20 cellular contexts compared by ENCODE assay signal in the genomic region with DNA sequence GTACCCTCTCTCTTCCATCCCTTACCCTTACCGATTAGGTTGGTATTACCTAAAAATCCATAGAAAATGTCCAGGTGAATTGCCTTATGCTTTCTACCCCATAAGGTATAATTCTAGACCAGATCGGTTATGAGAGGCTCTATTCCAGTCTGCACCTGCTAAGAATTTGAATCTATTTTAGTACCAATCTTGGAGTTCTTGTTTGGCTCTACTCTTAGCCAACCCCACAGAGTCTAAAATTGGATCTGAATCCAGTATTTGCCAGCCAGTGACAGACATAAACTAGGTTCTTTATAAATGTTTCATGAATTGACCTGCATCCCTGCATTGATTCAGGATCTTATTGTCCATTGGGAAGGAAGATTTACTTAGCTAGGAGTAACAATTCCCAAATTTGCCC.
"Had no signal": no experiment of that assay in that cellular context is flagged by ENCODE, and none has a peak within 500 bp of the region (broad histone marks: within the 10 kb centered on the region; RNA-seq: fewer than 3 reads in every experiment).

No MANE protein-coding gene starts in this region.

- H3K27ac Mint-ChIP-seq: activated CD4-positive, alpha-beta T cell treated with anti-CD3 and anti-CD28 coated beads for 36 hours; activated CD8-positive, alpha-beta T cell treated with anti-CD3 and anti-CD28 coated beads, Interleukin-2, amount 10 ng/mL, durations not matched to agents 7 days and 5 days; activated naive CD8-positive, alpha-beta T cell treated with anti-CD3 and anti-CD28 coated beads, Interleukin-2, amount 50 U/mL, for 24 hours; activated T-cell treated with anti-CD3 and anti-CD28 coated beads, Interleukin-2, amount 50 U/mL, for 72 hours; immature natural killer cell; mesothelial cell of epicardium; type B pancreatic cell had no signal

- DNase-seq: activated CD4-positive, alpha-beta T cell treated with anti-CD3 and anti-CD28 coated beads for 36 hours; activated CD8-positive, alpha-beta memory T cell treated with anti-CD3 and anti-CD28 coated beads, Interleukin-2, amount 50 U/mL, for 48 hours; activated CD8-positive, alpha-beta T cell treated with anti-CD3 and anti-CD28 coated beads, Interleukin-2, amount 10 ng/mL, durations not matched to agents 7 days and 5 days; activated gamma-delta T cell; activated naive CD8-positive, alpha-beta T cell treated with anti-CD3 and anti-CD28 coated beads, Interleukin-2, amount 50 U/mL, for 24 hours; activated T-cell treated with anti-CD3 and anti-CD28 coated beads, Interleukin-2, amount 50 U/mL, for 72 hours; colonic mucosa; foreskin fibroblast; immature natural killer cell; SJCRH30; stimulated activated CD4-positive, alpha-beta T cell treated with anti-CD3 and anti-CD28 coated beads, Interleukin-15, amount 100 ng/mL, for 24 hours; stimulated activated CD4-positive, alpha-beta T cell treated with anti-CD3 and anti-CD28 coated beads, Interleukin-4, amount 100 ng/mL, for 1 hour; stimulated activated naive CD4-positive, alpha-beta T cell; T-helper 17 cell; WERI-Rb-1 had no signal

- H3K9me3 Mint-ChIP-seq: activated naive CD8-positive, alpha-beta T cell treated with anti-CD3 and anti-CD28 coated beads, Interleukin-2, amount 50 U/mL, for 24 hours; activated T-cell treated with anti-CD3 and anti-CD28 coated beads, Interleukin-2, amount 50 U/mL, for 72 hours; immature natural killer cell; mesothelial cell of epicardium; neural crest cell; type B pancreatic cell had no signal

- H3K27me3 ChIP-seq: colonic mucosa, SJCRH30 had no signal

- H3K36me3 ChIP-seq: colonic mucosa, SJCRH30 had no signal

- ATAC-seq: activated CD4-positive, alpha-beta T cell treated with anti-CD3 and anti-CD28 coated beads for 36 hours; activated CD8-positive, alpha-beta T cell treated with anti-CD3 and anti-CD28 coated beads, Interleukin-2, amount 10 ng/mL, durations not matched to agents 7 days and 5 days; activated naive CD8-positive, alpha-beta T cell treated with anti-CD3 and anti-CD28 coated beads, Interleukin-2, amount 50 U/mL, for 24 hours; activated T-cell treated with anti-CD3 and anti-CD28 coated beads, Interleukin-2, amount 50 U/mL, for 72 hours; T-helper 17 cell had no signal

- H3K27me3 Mint-ChIP-seq: activated CD4-positive, alpha-beta T cell treated with anti-CD3 and anti-CD28 coated beads for 36 hours; activated naive CD8-positive, alpha-beta T cell treated with anti-CD3 and anti-CD28 coated beads, Interleukin-2, amount 50 U/mL, for 24 hours; T-helper 17 cell; type B pancreatic cell had no signal

- H3K4me3 ChIP-seq: colonic mucosa, lung, SJCRH30, skin epidermis had no signal

- H3K27ac ChIP-seq: colonic mucosa, SJCRH30, skin epidermis, WERI-Rb-1 had no signal

- H3K4me3 Mint-ChIP-seq: activated CD4-positive, alpha-beta T cell treated with anti-CD3 and anti-CD28 coated beads for 36 hours; activated CD8-positive, alpha-beta T cell treated with anti-CD3 and anti-CD28 coated beads, Interleukin-2, amount 10 ng/mL, durations not matched to agents 7 days and 5 days; activated naive CD8-positive, alpha-beta T cell treated with anti-CD3 and anti-CD28 coated beads, Interleukin-2, amount 50 U/mL, for 24 hours; immature natural killer cell; mesothelial cell of epicardium; neural crest cell; T-helper 17 cell; type B pancreatic cell had no signal

- H3K9me3 ChIP-seq: colonic mucosa, SJCRH30 had no signal

- H3K4me1 ChIP-seq: SJCRH30 had no signal
